ENCODE assay signal across 15 cellular contexts in the genomic region with DNA sequence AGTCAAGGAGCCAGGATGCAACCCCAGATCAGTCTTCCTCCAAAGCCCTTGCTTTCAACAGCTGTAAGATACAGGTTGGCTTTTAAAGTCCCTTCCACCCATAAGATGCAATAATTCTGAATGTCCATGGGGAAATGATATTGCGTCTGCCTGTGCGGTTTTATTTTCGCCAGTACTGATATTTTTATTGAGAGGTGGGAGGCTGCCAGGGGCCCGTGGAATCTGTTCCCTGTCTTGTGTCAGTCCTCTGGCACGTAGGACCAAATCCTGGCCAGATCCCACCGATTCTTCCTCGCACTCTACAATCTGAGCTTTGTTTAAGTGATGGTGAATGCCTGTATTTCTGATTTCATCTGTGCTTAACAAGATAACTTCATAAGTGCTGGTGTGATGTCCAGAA. TPM values are rescaled to one million over a fixed set of nuclear protein-coding genes. Genes with fewer than 3 reads are reported as not detected.
A peak's percentile ranks its signal among the peaks of the same experiment; 100 is the strongest.
DNase-seq lines count a peak whose midpoint lies in the region; ATAC-seq, FAIRE-seq and TF ChIP-seq lines count a peak whose summit lies in the region.
"Had no signal": no experiment of that assay in that cellular context is flagged by ENCODE, and none has a peak within 500 bp of the region (broad histone marks: within the 10 kb centered on the region; RNA-seq: fewer than 3 reads in every experiment).

No MANE protein-coding gene starts in this region.

- H3K27me3 ChIP-seq in rectal smooth muscle tissue (ENCODE audit: control insufficient read depth, insufficient read depth, low read length) (no peaks in the 10 kb centered on the region), Caco-2 (replicated peaks; ENCODE audit: control insufficient read depth, insufficient read depth, low read length) (no peaks in the 10 kb centered on the region)
- H3K27me3 ChIP-seq: BLaER1 had no signal

- no peak for TF ChIP-seq CTCF in Caco-2 (IDR thresholded peaks at IDR 0.05; ENCODE audit: insufficient read depth in 1 of 2, low read depth in 1 of 2, low read length in 1 of 2, severe bottlenecking in 1 of 2, unreplicated experiment in 1 of 2)

- H3K9me3 ChIP-seq in Caco-2 = no peaks in the 10 kb centered on the region
- H3K9me3 ChIP-seq: A549, BLaER1 had no signal

- H3K27ac Mint-ChIP-seq in dendritic cell treated with granulocyte-macrophage colony-stimulating factor and Interleukin-4, amounts not matched to agents 40 ng/mL and 50 ng/mL, for 4 days = peak overlapping the region; percentile 63
- H3K27ac Mint-ChIP-seq in Caco-2 (ENCODE audit: unreplicated experiment) = no peak overlapping the region
- H3K27ac Mint-ChIP-seq: GM23338 had no signal

- DNase-seq in left ventricle myocardium superior = peak; percentile 49
- DNase-seq in Caco-2 = no peak
- no peak for DNase-seq in GM19239 (ENCODE audit: insufficient read length, low spot score)
- DNase-seq: AML-193; CD8-positive, alpha-beta memory T cell; DMS53; GF-D8; H7; IMR-90 had no signal

- H3K9ac ChIP-seq in rectal smooth muscle tissue (ENCODE audit: low read length) = no peak overlapping the region
- H3K9ac ChIP-seq: BLaER1 had no signal

- POLR2A ChIA-PET in Caco-2 (lab: Charles Lee) = no interaction called here

- CTCF ChIA-PET in Caco-2 (lab: Charles Lee) = no interaction called here

- peak; percentile 4 for ATAC-seq in left ventricle myocardium superior
- ATAC-seq in HG02763 (IDR thresholded peaks at IDR 0.05; ENCODE audit: unreplicated experiment) = no peak
- ATAC-seq: A549, GM23338 had no signal

- no peak for FAIRE-seq in GM19239 (lab: Jason Lieb, UNC)
- FAIRE-seq: A549 had no signal

- intact Hi-C loops in dendritic cell treated with granulocyte-macrophage colony-stimulating factor and Interleukin-4, amounts not matched to agents 40 ng/mL and 50 ng/mL, for 4 days (cut with micrococcal nuclease) = no loop called here
- intact Hi-C loops in left ventricle myocardium superior (cut with micrococcal nuclease) (no loop called here), Caco-2 (cut with micrococcal nuclease; ENCODE audit: unreplicated experiment) (no loop called here)

- H3K4me3 ChIP-seq in rectal smooth muscle tissue (ENCODE audit: low read length) (no peak overlapping the region), Caco-2 (ENCODE audit: low read depth, low read length) (no peak overlapping the region)
- H3K4me3 ChIP-seq: A549, BLaER1, GM23338 had no signal

- H3K4me1 Mint-ChIP-seq in dendritic cell treated with granulocyte-macrophage colony-stimulating factor and Interleukin-4, amounts not matched to agents 40 ng/mL and 50 ng/mL, for 4 days (ENCODE audit: low read depth) = peaks cover 74% of the 10 kb centered on the region
- no peaks in the 10 kb centered on the region for H3K4me1 Mint-ChIP-seq in Caco-2 (ENCODE audit: low read depth, unreplicated experiment)
- H3K4me1 Mint-ChIP-seq: CD8-positive, alpha-beta memory T cell had no signal

- H3K4me1 ChIP-seq in rectal smooth muscle tissue (ENCODE audit: control insufficient read depth, insufficient read depth, low read length) (peaks cover 15% of the 10 kb centered on the region), Caco-2 (peaks cover 10% of the 10 kb centered on the region)
- H3K4me1 ChIP-seq: A549 had no signal

- no peaks in the 10 kb centered on the region for H3K36me3 Mint-ChIP-seq in dendritic cell treated with granulocyte-macrophage colony-stimulating factor and Interleukin-4, amounts not matched to agents 40 ng/mL and 50 ng/mL, for 4 days (ENCODE audit: low read depth)
- H3K36me3 Mint-ChIP-seq in Caco-2 (ENCODE audit: insufficient read depth, unreplicated experiment) = no peaks in the 10 kb centered on the region
- H3K36me3 Mint-ChIP-seq: CD8-positive, alpha-beta memory T cell had no signal

- peaks cover 17% of the 10 kb centered on the region for H3K27me3 Mint-ChIP-seq in dendritic cell treated with granulocyte-macrophage colony-stimulating factor and Interleukin-4, amounts not matched to agents 40 ng/mL and 50 ng/mL, for 4 days
- H3K27me3 Mint-ChIP-seq in Caco-2 (ENCODE audit: insufficient read depth, unreplicated experiment) = no peaks in the 10 kb centered on the region

- peak overlapping the region; percentile 15 for H3K27ac ChIP-seq in rectal smooth muscle tissue (ENCODE audit: low read depth, low read length)
- H3K27ac ChIP-seq: A549, BLaER1 had no signal

- no peaks in the 10 kb centered on the region for H3K36me3 ChIP-seq in rectal smooth muscle tissue (ENCODE audit: control insufficient read depth, insufficient read depth, low read length)
- no peaks in the 10 kb centered on the region for H3K36me3 ChIP-seq in Caco-2 (ENCODE audit: control insufficient read depth, insufficient read depth, low read length)
- H3K36me3 ChIP-seq: BLaER1 had no signal

- no peak overlapping the region for H3K4me3 Mint-ChIP-seq in dendritic cell treated with granulocyte-macrophage colony-stimulating factor and Interleukin-4, amounts not matched to agents 40 ng/mL and 50 ng/mL, for 4 days
- H3K4me3 Mint-ChIP-seq in Caco-2 (ENCODE audit: unreplicated experiment) = no peak overlapping the region
- H3K4me3 Mint-ChIP-seq: CD8-positive, alpha-beta memory T cell; GM23338 had no signal

- H3K9me3 Mint-ChIP-seq in dendritic cell treated with granulocyte-macrophage colony-stimulating factor and Interleukin-4, amounts not matched to agents 40 ng/mL and 50 ng/mL, for 4 days = no peaks in the 10 kb centered on the region
- H3K9me3 Mint-ChIP-seq in Caco-2 (ENCODE audit: unreplicated experiment) = no peaks in the 10 kb centered on the region
- H3K9me3 Mint-ChIP-seq: CD8-positive, alpha-beta memory T cell; GM23338 had no signal

- BruUV-seq in Caco-2 (replicated peaks; lab: Mats Ljungman, UMichigan) = no TSS peak

RNA-seq across cellular contexts. Expression of a gene that starts 59.3 kb away (rescaled TPM):
- 38.2 TPM for total RNA-seq in left ventricle myocardium superior
- 18.5 and 20.1 TPM in 2 replicates for total RNA-seq in Caco-2 (2022)
